Comparison of ENCODE assay signal across 18 cellular contexts in genomic region chr1:153629343-153629665, GRCh38. TPM values are rescaled to one million over a fixed set of nuclear protein-coding genes. Genes with fewer than 3 reads are reported as not detected.
DNase-seq lines count a peak whose midpoint lies in the region; ATAC-seq and TF ChIP-seq lines count a peak whose summit lies in the region.
"Had no signal": no experiment of that assay in that cellular context is flagged by ENCODE, and none has a peak within 500 bp of the region (broad histone marks: within the 10 kb centered on the region; RNA-seq: fewer than 3 reads in every experiment).

No MANE protein-coding gene starts in this region.

- in situ Hi-C loops in IMR-90 (cut with MboI; ENCODE audit: low sequenced_read_pairs): no loop called here

- H3K18ac ChIP-seq in IMR-90 (ENCODE audit: low read depth, low read length): no peak overlapping the region

- POLR2A ChIA-PET in IMR-90 (lab: Charles Lee; ENCODE audit: unreplicated experiment): interaction anchor here (0.6 kb wide), 1 partner anchor 61 kb away, joined by 4 read pairs; no protein-coding TSS in a partner anchor

- H3K27me3 ChIP-seq in IMR-90 (ENCODE audit: control insufficient read depth, insufficient read depth, low read length) (no peaks in the 10 kb centered on the region), lung (ENCODE audit: control insufficient read depth, insufficient read depth) (no peaks in the 10 kb centered on the region), endodermal cell (ENCODE audit: control insufficient read depth, insufficient read depth, low read length, poor library complexity, severe bottlenecking) (no peaks in the 10 kb centered on the region), foreskin keratinocyte (no peaks in the 10 kb centered on the region)

- H2BK20ac ChIP-seq in IMR-90 (ENCODE audit: low read depth, low read length): no peak overlapping the region

- no peak overlapping the region for H3K4me3 Mint-ChIP-seq in stimulated activated effector memory CD8-positive, alpha-beta T cell treated with anti-CD3 and anti-CD28 coated beads, Interleukin-12 subunit alpha, Interleukin-12 subunit beta, amount 100 ng/mL, for 72 hours
- no peak overlapping the region for H3K4me3 Mint-ChIP-seq in endodermal cell
- H3K4me3 Mint-ChIP-seq: T-helper 1 cell treated with Interleukin-12 subunit alpha and Interleukin-12 subunit beta and Interleukin-4 antibody, amounts not matched to agents 30 μg/mL and 1 μg/mL, for 36 hours had no signal

- H3K36me3 ChIP-seq in IMR-90 (ENCODE audit: control insufficient read depth, insufficient read depth, low read length): 0 out of 2 replicates have a peak, but pooled peaks cover 5% of the 10 kb centered on the region
- peaks cover 0 to 4% of the 10 kb centered on the region in 2 donors for H3K36me3 ChIP-seq in lung (ENCODE audit: control insufficient read depth in 2 of 2, insufficient read depth in 2 of 2, low read length in 2 of 2)
- peaks cover 16% of the 10 kb centered on the region for H3K36me3 ChIP-seq in endodermal cell (ENCODE audit: control insufficient read depth, insufficient read depth, low read length)

- peak overlapping the region; percentile 27; the same call in 1 of the 2 replicates for H4K91ac ChIP-seq in IMR-90 (ENCODE audit: insufficient read depth, low read depth, low read length)

- H3K23ac ChIP-seq in IMR-90 (ENCODE audit: low read depth, low read length): no peak overlapping the region

- no peak for TF ChIP-seq CTCF in IMR-90 (conservative IDR thresholded peaks at IDR 0.05; ENCODE audit: low read depth, low read length)
- no peak for TF ChIP-seq CTCF in lung (IDR thresholded peaks at IDR 0.05; ENCODE audit: control extremely low read depth, extremely low read depth)
- no peak for TF ChIP-seq CTCF in endodermal cell (conservative IDR thresholded peaks at IDR 0.05)
- TF ChIP-seq CTCF in foreskin keratinocyte (conservative IDR thresholded peaks at IDR 0.05): no peak

- H3K4ac ChIP-seq in IMR-90 (ENCODE audit: low read depth, low read length): 0 out of 2 replicates have a peak overlapping the region, but pooled peaks have one; percentile 28

- peaks cover 24% of the 10 kb centered on the region for H3K9me1 ChIP-seq in IMR-90 (ENCODE audit: insufficient read depth, low read length)

- H3K4me2 ChIP-seq in IMR-90 (ENCODE audit: low read depth, low read length): no peak overlapping the region

- dilution Hi-C loops in IMR-90 (cut with HindIII; ENCODE audit: low sequenced_read_pairs, unreplicated experiment): no loop called here

- peaks cover 4% of the 10 kb centered on the region; the same call in 1 of the 2 replicates for H4K20me1 ChIP-seq in IMR-90 (ENCODE audit: insufficient read depth, low read length)

- no peaks in the 10 kb centered on the region for H3K9me3 ChIP-seq in IMR-90 (ENCODE audit: control insufficient read depth, insufficient read depth, low read length)
- H3K9me3 ChIP-seq in lung (ENCODE audit: control insufficient read depth in 2 of 2, insufficient read depth in 1 of 2, low read length in 1 of 2): no peaks in the 10 kb centered on the region
- H3K9me3 ChIP-seq in endodermal cell (ENCODE audit: control insufficient read depth, low read length): no peaks in the 10 kb centered on the region

- H2AK9ac ChIP-seq in IMR-90 (replicated peaks; ENCODE audit: low read depth, low read length, poor library complexity): peak overlapping the region; percentile 71

- intact Hi-C loops in IMR-90 (cut with micrococcal nuclease): loop anchor here (5.0 kb wide), 1 partner anchor 97 kb away; no protein-coding TSS in a partner anchor

- H3K4me3 ChIP-seq in IMR-90 (ENCODE audit: insufficient read depth, low read depth, low read length): no peak overlapping the region
- H3K4me3 ChIP-seq in lung: no peak overlapping the region
- H3K4me3 ChIP-seq in endodermal cell (ENCODE audit: low read length): no peak overlapping the region

- peak overlapping the region; percentile 56 for H3K27ac Mint-ChIP-seq in stimulated activated effector memory CD8-positive, alpha-beta T cell treated with anti-CD3 and anti-CD28 coated beads, Interleukin-12 subunit alpha, Interleukin-12 subunit beta, amount 100 ng/mL, for 72 hours
- no peak overlapping the region for H3K27ac Mint-ChIP-seq in endodermal cell
- H3K27ac Mint-ChIP-seq: T-helper 1 cell treated with Interleukin-12 subunit alpha and Interleukin-12 subunit beta and Interleukin-4 antibody, amounts not matched to agents 30 μg/mL and 1 μg/mL, for 36 hours had no signal

- H3K56ac ChIP-seq in IMR-90 (ENCODE audit: extremely low read depth, insufficient read depth, low read length): no peak overlapping the region

- H3K9ac ChIP-seq in IMR-90 (ENCODE audit: low read depth, low read length): no peak overlapping the region
- H3K9ac ChIP-seq in endodermal cell (ENCODE audit: extremely low read depth, low read length, poor library complexity, severe bottlenecking): no peak overlapping the region

- CTCF ChIA-PET in IMR-90 (lab: Yijun Ruan, JAX): interaction anchor here (0.9 kb wide), 1 partner anchor 119 kb away, joined by 3 read pairs; no protein-coding TSS in a partner anchor

- no CpG with 5 or more reads among the region's 5 CpGs for WGBS in IMR-90 (ENCODE audit: extremely low coverage in 2 of 2, insufficient read length in 1 of 2), 2 experiments
- WGBS in lung, 2 donors: 86 to 99% methylated on average over 4 to 5 of the region's 5 CpGs
- WGBS in endodermal cell (ENCODE audit: insufficient coverage in 1 of 2, insufficient read length in 1 of 2), 2 experiments: 90 to 93% methylated on average over 3 to 5 of the region's 5 CpGs

- H3K4me1 Mint-ChIP-seq in stimulated activated effector memory CD8-positive, alpha-beta T cell treated with anti-CD3 and anti-CD28 coated beads, Interleukin-12 subunit alpha, Interleukin-12 subunit beta, amount 100 ng/mL, for 72 hours: peaks cover 30% of the 10 kb centered on the region
- H3K4me1 Mint-ChIP-seq in endodermal cell: peaks cover 30% of the 10 kb centered on the region

- H3K27ac ChIP-seq in IMR-90 (ENCODE audit: insufficient read depth, low read length) (no peak overlapping the region), cingulate gyrus (ENCODE audit: low read depth, low read length) (peak overlapping the region; percentile 94), lung (ENCODE audit: low read depth in 1 of 2, low read length in 1 of 2) (peak overlapping the region; percentile 21), endodermal cell (ENCODE audit: low read depth, low read length) (no peak overlapping the region), foreskin keratinocyte (no peak overlapping the region)

- no peaks in the 10 kb centered on the region for H3K27me3 Mint-ChIP-seq in endodermal cell (ENCODE audit: insufficient read depth)

- no peak overlapping the region for H3K14ac ChIP-seq in IMR-90 (replicated peaks; ENCODE audit: low read depth, low read length)

- peaks cover 7% of the 10 kb centered on the region for H3K36me3 Mint-ChIP-seq in stimulated activated effector memory CD8-positive, alpha-beta T cell treated with anti-CD3 and anti-CD28 coated beads, Interleukin-12 subunit alpha, Interleukin-12 subunit beta, amount 100 ng/mL, for 72 hours
- H3K36me3 Mint-ChIP-seq in endodermal cell (ENCODE audit: low read depth): peaks cover 21% of the 10 kb centered on the region

- peaks cover 20 to 34% of the 10 kb centered on the region in 2 experiments for H3K79me1 ChIP-seq in IMR-90 (ENCODE audit: low read depth in 1 of 2, low read length in 2 of 2)

- no peak overlapping the region for H4K5ac ChIP-seq in IMR-90 (ENCODE audit: low read depth, low read length)

- ATAC-seq in IMR-90 (ENCODE audit: low read depth) (no peak), lung (ENCODE audit: insufficient read depth, low FRiP score) (no peak), foreskin keratinocyte (no peak)
- no peak for ATAC-seq in stimulated activated effector memory CD8-positive, alpha-beta T cell treated with anti-CD3 and anti-CD28 coated beads, Interleukin-12 subunit alpha, Interleukin-12 subunit beta, amount 100 ng/mL, for 72 hours

- H2AK5ac ChIP-seq in IMR-90 (ENCODE audit: low read depth, low read length): peak overlapping the region; percentile 32

- no peak for TF ChIP-seq POLR2A in IMR-90 (IDR thresholded peaks at IDR 0.05; ENCODE audit: low read depth, low read length)

- peak overlapping the region; percentile 22; the same call in 1 of the 3 replicates for H2BK15ac ChIP-seq in IMR-90 (ENCODE audit: low read depth, low read length)

- H2BK120ac ChIP-seq in IMR-90 (ENCODE audit: low read depth, low read length): no peak overlapping the region

- H2AFZ ChIP-seq in IMR-90 (replicated peaks; ENCODE audit: low read length, poor library complexity): no peak overlapping the region

- no peak overlapping the region for H2BK5ac ChIP-seq in IMR-90 (ENCODE audit: low read depth, low read length, poor library complexity, severe bottlenecking)

- no peak for TF ChIP-seq RAD21 in IMR-90 (IDR thresholded peaks at IDR 0.05; ENCODE audit: low read length)

- H3K4me1 ChIP-seq in IMR-90 (ENCODE audit: control insufficient read depth, insufficient read depth, low read length) (peaks cover 16% of the 10 kb centered on the region), lung (ENCODE audit: control insufficient read depth in 2 of 2, insufficient read depth in 2 of 2, low read length in 2 of 2) (peaks cover 9 to 27% of the 10 kb centered on the region in 2 donors), endodermal cell (ENCODE audit: control insufficient read depth, insufficient read depth, low read length) (no peaks in the 10 kb centered on the region), foreskin keratinocyte (peaks cover 7% of the 10 kb centered on the region)

- DNase-seq in IMR-90 (no peak), lung (ENCODE audit: low spot score) (no peak), endodermal cell (no peak), HCEC 1CT (no peak), NOMO-1 treated with DMSO at 0.1 percent for 48 hours (lab: John Stamatoyannopoulos, UW; ENCODE audit: unreplicated experiment) (no peak), foreskin keratinocyte (no peak)
- DNase-seq in stimulated activated effector memory CD8-positive, alpha-beta T cell treated with anti-CD3 and anti-CD28 coated beads, Interleukin-12 subunit alpha, Interleukin-12 subunit beta, amount 100 ng/mL, for 72 hours (ENCODE audit: low spot score in 2 of 2): no peak
- DNase-seq: activated CD4-positive, CD25-positive, alpha-beta regulatory T cell; Calu3; effector CD4-positive, alpha-beta T cell; NCI-H1694; NCI-H345; NK-92 treated with Interleukin-12 subunit alpha and Interleukin-12 subunit beta, amount 100 ng/mL, for 24 hours; SHP77; stimulated activated CD4-positive, alpha-beta T cell treated with anti-CD3 and anti-CD28 coated beads, Interleukin-12 subunit alpha, Interleukin-12 subunit beta, amount 100 ng/mL, for 4 hours had no signal

- no TSS peak for BruUV-seq in IMR-90 (replicated peaks; lab: Mats Ljungman, UMichigan)

- no peak overlapping the region for H4K8ac ChIP-seq in IMR-90 (ENCODE audit: low read depth in 2 of 2, low read length in 2 of 2)

- H3K9me3 Mint-ChIP-seq in stimulated activated effector memory CD8-positive, alpha-beta T cell treated with anti-CD3 and anti-CD28 coated beads, Interleukin-12 subunit alpha, Interleukin-12 subunit beta, amount 100 ng/mL, for 72 hours: no peaks in the 10 kb centered on the region
- peaks cover 4% of the 10 kb centered on the region for H3K9me3 Mint-ChIP-seq in endodermal cell
- H3K9me3 Mint-ChIP-seq: T-helper 1 cell treated with Interleukin-12 subunit alpha and Interleukin-12 subunit beta and Interleukin-4 antibody, amounts not matched to agents 30 μg/mL and 1 μg/mL, for 36 hours had no signal

RNA-seq across cellular contexts. Expression of gene S100A1, which starts 1.1 kb away (rescaled TPM):
- total RNA-seq in IMR-90 (2012; rRNA removed): 0.18 TPM in 1 of 2 replicates, not detected in the other
- polyA plus RNA-seq in IMR-90 (2012; rRNA removed): 0.29 and 0.59 TPM in 2 replicates
- 1.1 and 1.2 TPM in 2 replicates for polyA plus RNA-seq in IMR-90 (2012; cell fraction: cytosol; rRNA removed)
- 0.14 and 0.48 TPM in 2 replicates for polyA plus RNA-seq in IMR-90 (2012; cell fraction: nucleus; rRNA removed; ENCODE audit: low replicate concordance)
- 1 to 10 TPM in 1 of 2 donors, not detected in 1; 1.8 TPM for total RNA-seq in lung
- under 1 TPM; 0.31 to 0.91 TPM for polyA plus RNA-seq in lung
- 1 to 10 TPM; 1.8 to 5.0 TPM for total RNA-seq in endodermal cell
- polyA plus RNA-seq in endodermal cell (2013, experiment 1 of 2): 1.8 TPM
- polyA plus RNA-seq in endodermal cell (2013, experiment 2 of 2): 2.2 TPM
- not detected in 2 replicates for total RNA-seq in foreskin keratinocyte
- 0.22 TPM in 1 of 2 replicates, not detected in the other for polyA plus RNA-seq in foreskin keratinocyte
- total RNA-seq: Calu3, HT1080 had no signal

RNA-seq across cellular contexts. Expression of gene S100A13, which starts 2.0 kb away (rescaled TPM):
- total RNA-seq in IMR-90 (2012; rRNA removed) (122 and 225 TPM in 2 replicates), lung (10 to 100 TPM; 36.2 to 92.1 TPM), endodermal cell (100 to 1,000 TPM; 224 to 284 TPM), foreskin keratinocyte (162 and 167 TPM in 2 replicates)
- polyA plus RNA-seq in IMR-90 (2012; rRNA removed) (468 and 529 TPM in 2 replicates), lung (100 to 1,000 TPM in 1 of 2 donors, 10 to 100 TPM in 1; 80.9 to 168 TPM), foreskin keratinocyte (253 and 268 TPM in 2 replicates)
- 242 and 504 TPM in 2 replicates for polyA plus RNA-seq in IMR-90 (2012; cell fraction: cytosol; rRNA removed)
- 112 and 221 TPM in 2 replicates for polyA plus RNA-seq in IMR-90 (2012; cell fraction: nucleus; rRNA removed; ENCODE audit: low replicate concordance)
- polyA plus RNA-seq in endodermal cell (2013, experiment 1 of 2): 186 TPM
- 215 TPM for polyA plus RNA-seq in endodermal cell (2013, experiment 2 of 2)

RNA-seq across cellular contexts. Expression of gene CHTOP, which starts 4.6 kb away (rescaled TPM):
- total RNA-seq in IMR-90 (2012; rRNA removed): 33.9 and 38.9 TPM in 2 replicates
- 49.3 and 50.8 TPM in 2 replicates for polyA plus RNA-seq in IMR-90 (2012; rRNA removed)
- 35.0 and 80.4 TPM in 2 replicates for polyA plus RNA-seq in IMR-90 (2012; cell fraction: cytosol; rRNA removed)
- 34.8 and 95.9 TPM in 2 replicates for polyA plus RNA-seq in IMR-90 (2012; cell fraction: nucleus; rRNA removed; ENCODE audit: low replicate concordance)
- 10 to 100 TPM; 60.5 to 76.6 TPM for total RNA-seq in lung
- 10 to 100 TPM; 51.2 to 56.3 TPM for polyA plus RNA-seq in lung
- total RNA-seq in endodermal cell: 100 to 1,000 TPM in 1 of 2 donors, 10 to 100 TPM in 1; 98.4 to 117 TPM
- polyA plus RNA-seq in endodermal cell (2013, experiment 1 of 2): 115 TPM
- 106 TPM for polyA plus RNA-seq in endodermal cell (2013, experiment 2 of 2)
- 53.9 and 62.0 TPM in 2 replicates for total RNA-seq in foreskin keratinocyte
- 70.7 and 82.0 TPM in 2 replicates for polyA plus RNA-seq in foreskin keratinocyte

RNA-seq across cellular contexts. Expression of gene S100A14, which starts 13.2 kb away (rescaled TPM):
- not detected in 2 replicates for total RNA-seq in IMR-90 (2012; rRNA removed)
- polyA plus RNA-seq in IMR-90 (2012; rRNA removed): 0.10 and 0.14 TPM in 2 replicates
- 0.13 and 0.16 TPM in 2 replicates for polyA plus RNA-seq in IMR-90 (2012; cell fraction: cytosol; rRNA removed)
- 0.22 and 0.63 TPM in 2 replicates for polyA plus RNA-seq in IMR-90 (2012; cell fraction: nucleus; rRNA removed; ENCODE audit: low replicate concordance)
- 100 to 1,000 TPM in 1 of 2 donors, 10 to 100 TPM in 1; 78.5 to 150 TPM for total RNA-seq in lung
- polyA plus RNA-seq in lung: 100 to 1,000 TPM; 157 to 326 TPM
- 100 to 1,000 TPM in 1 of 2 donors, 10 to 100 TPM in 1; 53.8 to 119 TPM for total RNA-seq in endodermal cell
- polyA plus RNA-seq in endodermal cell (2013, experiment 1 of 2): 1.4 TPM
- polyA plus RNA-seq in endodermal cell (2013, experiment 2 of 2): 0.54 TPM
- 1,158 and 1,223 TPM in 2 replicates for total RNA-seq in foreskin keratinocyte
- 2,222 and 2,480 TPM in 2 replicates for polyA plus RNA-seq in foreskin keratinocyte

RNA-seq across cellular contexts. Expression of gene S100A16, which starts 16.4 kb away (rescaled TPM):
- total RNA-seq in IMR-90 (2012; rRNA removed): 201 and 226 TPM in 2 replicates
- 515 and 543 TPM in 2 replicates for polyA plus RNA-seq in IMR-90 (2012; rRNA removed)
- polyA plus RNA-seq in IMR-90 (2012; cell fraction: cytosol; rRNA removed): 348 and 533 TPM in 2 replicates
- polyA plus RNA-seq in IMR-90 (2012; cell fraction: nucleus; rRNA removed; ENCODE audit: low replicate concordance): 129 and 138 TPM in 2 replicates
- total RNA-seq in lung: 100 to 1,000 TPM in 1 of 2 donors, 10 to 100 TPM in 1; 70.6 to 119 TPM
- polyA plus RNA-seq in lung: 100 to 1,000 TPM; 162 to 182 TPM
- total RNA-seq in endodermal cell: 100 to 1,000 TPM; 149 to 152 TPM
- polyA plus RNA-seq in endodermal cell (2013, experiment 1 of 2): 79.3 TPM
- polyA plus RNA-seq in endodermal cell (2013, experiment 2 of 2): 84.9 TPM
- 1,000 and 1,238 TPM in 2 replicates for total RNA-seq in foreskin keratinocyte
- 1,700 and 1,899 TPM in 2 replicates for polyA plus RNA-seq in foreskin keratinocyte

Comparison
In these comparisons a context has a peak if more than half of its experiments do, and no peak if none do; other contexts are left out.
1. H3K27ac ChIP-seq: peak in cingulate gyrus (single experiment) and lung (2 of 2); none in IMR-90 (single experiment), endodermal cell (single experiment) and foreskin keratinocyte (single experiment).